In the genomic region with DNA sequence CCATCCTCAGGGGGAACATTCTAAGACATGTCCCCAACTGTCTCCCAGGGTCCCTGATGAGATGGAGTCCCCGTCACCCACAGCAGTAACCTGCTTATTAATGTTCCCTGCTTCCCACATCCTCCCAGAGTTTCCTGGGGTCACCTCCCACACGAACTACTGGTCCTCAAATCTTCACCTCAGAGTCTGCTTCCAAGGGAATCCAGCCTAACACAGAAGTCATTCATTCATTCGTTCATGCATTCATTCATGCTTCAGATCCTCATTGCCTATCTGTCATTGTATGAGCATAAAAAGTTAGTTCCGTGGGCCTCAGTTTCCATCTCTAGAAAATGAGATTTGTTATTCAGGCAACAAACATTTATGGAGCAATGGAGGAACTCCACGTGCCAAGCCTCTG, we compare ENCODE assay signal across 27 cellular contexts.
DNase-seq lines count a peak whose midpoint lies in the region; ATAC-seq, FAIRE-seq and TF ChIP-seq lines count a peak whose summit lies in the region.
"Had no signal": no experiment of that assay in that cellular context is flagged by ENCODE, and none has a peak within 500 bp of the region (broad histone marks: within the 10 kb centered on the region; RNA-seq: fewer than 3 reads in every experiment).

No MANE protein-coding gene starts in this region.

- peaks cover 44% of the 10 kb centered on the region for H3K27me3 Mint-ChIP-seq in neural crest cell (ENCODE audit: low read depth)
- H3K27me3 Mint-ChIP-seq in stimulated activated naive B cell treated with anti-CD40 and anti-IgM and Interleukin-4, amounts not matched to agents 10 μg/mL and 1 μg/mL and 100 μg/mL, for 72 hours, result peaks cover 17 to 22% of the 10 kb centered on the region in 2 donors
- H3K27me3 Mint-ChIP-seq in activated CD8-positive, alpha-beta T cell treated with anti-CD3 and anti-CD28 coated beads, Interleukin-2, amount 10 ng/mL, durations not matched to agents 7 days and 5 days (ENCODE audit: low read depth), result no peaks in the 10 kb centered on the region
- H3K27me3 Mint-ChIP-seq: CD4-positive, alpha-beta T cell had no signal

- peak overlapping the region; percentile 86 for H3K27ac Mint-ChIP-seq in neural crest cell (ENCODE audit: unreplicated experiment)
- peak overlapping the region; percentile 57 for H3K27ac Mint-ChIP-seq in stimulated activated naive B cell treated with anti-CD40 and anti-IgM and Interleukin-4, amounts not matched to agents 10 μg/mL and 1 μg/mL and 100 μg/mL, for 72 hours
- H3K27ac Mint-ChIP-seq in activated CD8-positive, alpha-beta T cell treated with anti-CD3 and anti-CD28 coated beads, Interleukin-2, amount 10 ng/mL, durations not matched to agents 7 days and 5 days, result no peak overlapping the region
- H3K27ac Mint-ChIP-seq: B cell; CD4-positive, alpha-beta T cell; CD8-positive, alpha-beta T cell had no signal

- H3K36me3 ChIP-seq in WERI-Rb-1, result no peaks in the 10 kb centered on the region
- H3K36me3 ChIP-seq in bronchial epithelial cell (ENCODE audit: control insufficient read depth, insufficient read depth, low read length), result no peaks in the 10 kb centered on the region
- H3K36me3 ChIP-seq: BLaER1 treated with 17β-estradiol and CSF1 and Interleukin-3, amounts not matched to agents 10 nM and 100 nM had no signal

- POLR2A ChIA-PET in activated CD8-positive, alpha-beta T cell treated with anti-CD3 and anti-CD28 coated beads, Interleukin-2, amount 10 ng/mL, durations not matched to agents 7 days and 5 days (lab: Charles Lee), result no interaction called here

- H3K27ac ChIP-seq in WERI-Rb-1, result peak overlapping the region; percentile 86; the same call in 1 of the 2 replicates
- H3K27ac ChIP-seq: BLaER1 treated with 17β-estradiol and CSF1 and Interleukin-3, amounts not matched to agents 10 nM and 100 nM; C4-2B had no signal

- DNase-seq in WERI-Rb-1 (no peak), bronchial epithelial cell (ENCODE audit: low read depth) (no peak), neural crest cell (ENCODE audit: low read depth, low spot score) (no peak), GM13977 (ENCODE audit: low spot score) (no peak), DMS 273 treated with DMSO at 0.1 percent for 48 hours (lab: John Stamatoyannopoulos, UW) (no peak), cerebellar cortex (ENCODE audit: low spot score) (no peak)
- DNase-seq in stimulated activated naive B cell treated with anti-CD40 and anti-IgM and Interleukin-4, amounts not matched to agents 10 μg/mL and 1 μg/mL and 100 μg/mL, for 72 hours, result no peak
- no peak for DNase-seq in activated CD8-positive, alpha-beta T cell treated with anti-CD3 and anti-CD28 coated beads, Interleukin-2, amount 10 ng/mL, durations not matched to agents 7 days and 5 days
- DNase-seq: 8988T; ACHN; Caco-2; Calu3; CD4-positive, alpha-beta T cell; CD8-positive, alpha-beta T cell; DMS153; DMS79; DND-41; EL; GDM1 had no signal

- H3K9me3 Mint-ChIP-seq in neural crest cell, result peaks cover 8% of the 10 kb centered on the region
- peaks cover 2 to 6% of the 10 kb centered on the region in 2 donors for H3K9me3 Mint-ChIP-seq in stimulated activated naive B cell treated with anti-CD40 and anti-IgM and Interleukin-4, amounts not matched to agents 10 μg/mL and 1 μg/mL and 100 μg/mL, for 72 hours
- H3K9me3 Mint-ChIP-seq in activated CD8-positive, alpha-beta T cell treated with anti-CD3 and anti-CD28 coated beads, Interleukin-2, amount 10 ng/mL, durations not matched to agents 7 days and 5 days (ENCODE audit: insufficient read depth), result no peaks in the 10 kb centered on the region
- H3K9me3 Mint-ChIP-seq: CD4-positive, alpha-beta T cell; CD8-positive, alpha-beta T cell had no signal

- no peaks in the 10 kb centered on the region for H3K27me3 ChIP-seq in WERI-Rb-1 (ENCODE audit: insufficient read depth, low read depth, severe bottlenecking)
- H3K27me3 ChIP-seq in bronchial epithelial cell (ENCODE audit: control insufficient read depth, insufficient read depth, low read length), result peaks cover 5% of the 10 kb centered on the region

- no peaks in the 10 kb centered on the region for H3K9me3 ChIP-seq in WERI-Rb-1 (ENCODE audit: severe bottlenecking)
- H3K9me3 ChIP-seq: BLaER1 treated with 17β-estradiol and CSF1 and Interleukin-3, amounts not matched to agents 10 nM and 100 nM; Caco-2 had no signal

- no peak for ATAC-seq in stimulated activated naive B cell treated with anti-CD40 and anti-IgM and Interleukin-4, amounts not matched to agents 10 μg/mL and 1 μg/mL and 100 μg/mL, for 72 hours (replicated peaks)
- ATAC-seq in activated CD8-positive, alpha-beta T cell treated with anti-CD3 and anti-CD28 coated beads, Interleukin-2, amount 10 ng/mL, durations not matched to agents 7 days and 5 days, result no peak
- ATAC-seq: CD8-positive, alpha-beta T cell; GM12878 had no signal

- TF ChIP-seq CTCF in WERI-Rb-1 (IDR thresholded peaks at IDR 0.05; ENCODE audit: low read depth, low read length), result no peak
- no peak for TF ChIP-seq CTCF in bronchial epithelial cell (IDR thresholded peaks at IDR 0.05; ENCODE audit: insufficient read depth, low read length, severe bottlenecking)
- TF ChIP-seq CTCF in neural crest cell (conservative IDR thresholded peaks at IDR 0.05), result no peak
- no peak for TF ChIP-seq CTCF in GM13977 (IDR thresholded peaks at IDR 0.05; ENCODE audit: extremely low read depth, insufficient read depth, missing control alignments)

- H3K4me1 Mint-ChIP-seq in neural crest cell, result peaks cover 24% of the 10 kb centered on the region
- peaks cover 5% of the 10 kb centered on the region in 2 donors for H3K4me1 Mint-ChIP-seq in stimulated activated naive B cell treated with anti-CD40 and anti-IgM and Interleukin-4, amounts not matched to agents 10 μg/mL and 1 μg/mL and 100 μg/mL, for 72 hours
- no peaks in the 10 kb centered on the region for H3K4me1 Mint-ChIP-seq in activated CD8-positive, alpha-beta T cell treated with anti-CD3 and anti-CD28 coated beads, Interleukin-2, amount 10 ng/mL, durations not matched to agents 7 days and 5 days (ENCODE audit: low read depth)
- H3K4me1 Mint-ChIP-seq: B cell had no signal

- in situ Hi-C loops in GM13977 (cut with MboI; ENCODE audit: low pct_unique_long_range_greater_than_20kb, low sequenced_read_pairs, unreplicated experiment), result no loop called here

- FAIRE-seq in bronchial epithelial cell (lab: Jason Lieb, UNC), result peak; percentile 23
- FAIRE-seq: A204.1, D721Med, GM12878, GM12892, GM19239 had no signal

- no peak overlapping the region for H3K4me3 Mint-ChIP-seq in neural crest cell
- H3K4me3 Mint-ChIP-seq in stimulated activated naive B cell treated with anti-CD40 and anti-IgM and Interleukin-4, amounts not matched to agents 10 μg/mL and 1 μg/mL and 100 μg/mL, for 72 hours, result no peak overlapping the region
- no peak overlapping the region for H3K4me3 Mint-ChIP-seq in activated CD8-positive, alpha-beta T cell treated with anti-CD3 and anti-CD28 coated beads, Interleukin-2, amount 10 ng/mL, durations not matched to agents 7 days and 5 days
- H3K4me3 Mint-ChIP-seq: B cell; CD4-positive, alpha-beta T cell; CD8-positive, alpha-beta T cell had no signal

- H3K36me3 Mint-ChIP-seq in neural crest cell (ENCODE audit: low read depth), result no peaks in the 10 kb centered on the region
- H3K36me3 Mint-ChIP-seq in stimulated activated naive B cell treated with anti-CD40 and anti-IgM and Interleukin-4, amounts not matched to agents 10 μg/mL and 1 μg/mL and 100 μg/mL, for 72 hours, result no peaks in the 10 kb centered on the region
- no peaks in the 10 kb centered on the region for H3K36me3 Mint-ChIP-seq in activated CD8-positive, alpha-beta T cell treated with anti-CD3 and anti-CD28 coated beads, Interleukin-2, amount 10 ng/mL, durations not matched to agents 7 days and 5 days (ENCODE audit: low read depth)
- H3K36me3 Mint-ChIP-seq: CD8-positive, alpha-beta T cell had no signal

- no peak overlapping the region for H3K4me3 ChIP-seq in WERI-Rb-1 (ENCODE audit: low read depth, low read length)
- H3K4me3 ChIP-seq in bronchial epithelial cell (ENCODE audit: low read depth, low read length), result no peak overlapping the region
- H3K4me3 ChIP-seq: BLaER1 treated with 17β-estradiol and CSF1 and Interleukin-3, amounts not matched to agents 10 nM and 100 nM; GM12878 had no signal

- CTCF ChIA-PET in activated CD8-positive, alpha-beta T cell treated with anti-CD3 and anti-CD28 coated beads, Interleukin-2, amount 10 ng/mL, durations not matched to agents 7 days and 5 days (lab: Charles Lee), result no interaction called here
